Comparison of ENCODE assay signal across 18 cellular contexts in the genomic region with DNA sequence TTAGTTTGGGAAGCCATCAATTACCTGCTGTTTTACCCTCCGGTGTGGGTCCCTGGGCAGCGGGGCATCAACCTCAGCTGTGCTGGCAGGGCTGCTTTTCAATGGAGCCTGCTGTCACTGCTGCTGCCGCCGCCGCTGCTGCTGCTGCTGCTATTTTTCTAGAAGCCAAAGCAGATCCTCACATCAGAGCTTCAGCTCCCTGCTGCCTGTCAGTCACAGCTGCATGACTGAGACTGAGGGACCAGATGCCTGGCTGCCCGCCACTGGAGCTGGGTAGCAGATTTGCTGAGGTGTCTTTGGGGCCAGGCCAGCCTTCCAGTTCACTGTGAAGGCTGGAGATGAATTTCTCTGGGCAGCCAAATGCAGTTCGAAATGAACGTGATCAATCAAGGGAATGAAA.
A peak's percentile ranks its signal among the peaks of the same experiment; 100 is the strongest.
DNase-seq lines count a peak whose midpoint lies in the region; ATAC-seq and TF ChIP-seq lines count a peak whose summit lies in the region.
"Had no signal": no experiment of that assay in that cellular context is flagged by ENCODE, and none has a peak within 500 bp of the region (broad histone marks: within the 10 kb centered on the region; RNA-seq: fewer than 3 reads in every experiment).

No MANE protein-coding gene starts in this region.

- ATAC-seq in left ventricle myocardium superior, result peak; percentile 91
- ATAC-seq in omental fat pad (ENCODE audit: low FRiP score), result no peak
- ATAC-seq: activated CD4-positive, CD25-positive, alpha-beta regulatory T cell treated with anti-CD3 and anti-CD28 coated beads, Interleukin-2, amount 50 U/mL, for 24 hours; activated T-cell treated with anti-CD3 and anti-CD28 coated beads, Interleukin-2, amount 50 U/mL, for 4 hours; left colon had no signal

- TF ChIP-seq CTCF in omental fat pad (IDR thresholded peaks at IDR 0.05), result no peak
- no peak for TF ChIP-seq CTCF in ovary (IDR thresholded peaks at IDR 0.05)

- H3K4me3 ChIP-seq in ovary, result no peak overlapping the region
- H3K4me3 ChIP-seq: PC-9, transverse colon had no signal

- no peak for TF ChIP-seq EP300 in ovary (IDR thresholded peaks at IDR 0.05)

- no peaks in the 10 kb centered on the region for H3K9me3 ChIP-seq in ovary
- H3K9me3 ChIP-seq: transverse colon had no signal

- no peaks in the 10 kb centered on the region for H3K27me3 ChIP-seq in ovary
- H3K27me3 ChIP-seq: brain microvascular endothelial cell, transverse colon had no signal

- no peak for TF ChIP-seq POLR2A in ovary (IDR thresholded peaks at IDR 0.05)

- no peaks in the 10 kb centered on the region for H3K36me3 ChIP-seq in ovary
- H3K36me3 ChIP-seq: brain microvascular endothelial cell, transverse colon had no signal

- DNase-seq in NCI-H1694 treated with DMSO at 0.1 percent for 48 hours (lab: John Stamatoyannopoulos, UW) (peak; percentile 30), anterior cingulate cortex (lab: John Stamatoyannopoulos, UW) (peak in 54 of 58 donors; percentile 1 to 79 (median 40)), left ventricle myocardium superior (peak; percentile 80), putamen (ENCODE audit: low spot score) (peak; percentile 54), omental fat pad (ENCODE audit: low spot score) (no peak), ovary (no peak)
- no peak for DNase-seq in activated effector memory CD4-positive, alpha-beta T cell treated with anti-CD3 and anti-CD28 coated beads, Interleukin-2, amount 50 U/mL, for 16 hours
- DNase-seq: activated T-cell treated with anti-CD3 and anti-CD28 coated beads, Interleukin-2, amount 50 U/mL, for 4 hours; brain microvascular endothelial cell; DND-41; KG1; NCI-H2081 treated with DMSO at 0.1 percent for 48 hours; NCI-H774; stimulated activated naive CD4-positive, alpha-beta T cell treated with Interleukin-2 at 50 U/mL for 16 hours; transverse colon had no signal

- no peak overlapping the region for H3K27ac ChIP-seq in ovary
- H3K27ac ChIP-seq: brain microvascular endothelial cell, PC-9, transverse colon had no signal

- intact Hi-C loops in left ventricle myocardium superior (cut with micrococcal nuclease) (no loop called here), ovary (cut with DNase I) (no loop called here)

- H3K4me1 ChIP-seq in ovary (ENCODE audit: insufficient read depth), result peaks cover 4% of the 10 kb centered on the region
- H3K4me1 ChIP-seq: transverse colon had no signal

- 74 to 81% (median 78%) methylated on average over 8 of the region's 8 CpGs for WGBS in ovary, 3 donors

Comparison
In these comparisons a context has a peak if more than half of its experiments do, and no peak if none do; other contexts are left out.
1. DNase-seq: peak in NCI-H1694 treated with DMSO at 0.1 percent for 48 hours (single experiment), anterior cingulate cortex (54 of 58), left ventricle myocardium superior (single experiment) and putamen (single experiment); none in omental fat pad (single experiment), ovary (0 of 5) and activated effector memory CD4-positive, alpha-beta T cell treated with anti-CD3 and anti-CD28 coated beads, Interleukin-2, amount 50 U/mL, for 16 hours (single experiment).